1 cellular context compared by ENCODE assay signal in the genomic region with DNA sequence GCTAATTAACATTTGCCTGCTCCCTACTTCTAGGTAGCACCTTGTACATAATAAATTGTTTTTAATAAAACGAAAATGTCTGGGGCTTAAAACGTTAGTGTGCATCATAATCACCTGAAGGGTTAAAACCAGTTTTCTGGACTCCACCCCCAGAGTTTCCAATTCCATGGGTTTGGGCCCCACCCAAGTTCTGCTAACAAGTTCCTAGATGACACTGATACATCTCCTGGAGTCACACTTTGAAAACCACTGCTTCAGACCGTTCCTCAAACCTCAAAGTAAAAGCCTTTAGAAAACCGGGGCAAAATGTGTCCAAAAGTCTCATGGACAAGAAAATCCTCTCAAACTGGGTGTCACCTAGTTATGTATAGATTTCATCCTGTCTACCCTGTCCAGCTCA.
TF ChIP-seq lines count a peak whose summit lies in the region.

No MANE protein-coding gene starts in this region.

TF ChIP-seq in A549, 52 proteins besides CTCF, POLR2A, EP300 and RAD21 (continued from another document):
- TF ChIP-seq, protein P1, sequence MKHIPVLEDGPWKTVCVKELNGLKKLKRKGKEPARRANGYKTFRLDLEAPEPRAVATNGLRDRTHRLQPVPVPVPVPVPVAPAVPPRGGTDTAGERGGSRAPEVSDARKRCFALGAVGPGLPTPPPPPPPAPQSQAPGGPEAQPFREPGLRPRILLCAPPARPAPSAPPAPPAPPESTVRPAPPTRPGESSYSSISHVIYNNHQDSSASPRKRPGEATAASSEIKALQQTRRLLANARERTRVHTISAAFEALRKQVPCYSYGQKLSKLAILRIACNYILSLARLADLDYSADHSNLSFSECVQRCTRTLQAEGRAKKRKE (CRISPR knock-in tag; IDR thresholded peaks at IDR 0.05; ENCODE audit: low read depth), result no peak
- TF ChIP-seq CHD4 (IDR thresholded peaks at IDR 0.05; ENCODE audit: borderline replicate concordance) (no peak), FOXS1 (CRISPR knock-in tag; IDR thresholded peaks at IDR 0.05) (no peak), TFCP2L1 (CRISPR knock-in tag; IDR thresholded peaks at IDR 0.05) (no peak), MAZ (IDR thresholded peaks at IDR 0.05; ENCODE audit: borderline replicate concordance, low read depth, low read length) (no peak), ZSCAN20 (CRISPR knock-in tag; IDR thresholded peaks at IDR 0.05) (no peak)
- TF ChIP-seq, protein P2, sequence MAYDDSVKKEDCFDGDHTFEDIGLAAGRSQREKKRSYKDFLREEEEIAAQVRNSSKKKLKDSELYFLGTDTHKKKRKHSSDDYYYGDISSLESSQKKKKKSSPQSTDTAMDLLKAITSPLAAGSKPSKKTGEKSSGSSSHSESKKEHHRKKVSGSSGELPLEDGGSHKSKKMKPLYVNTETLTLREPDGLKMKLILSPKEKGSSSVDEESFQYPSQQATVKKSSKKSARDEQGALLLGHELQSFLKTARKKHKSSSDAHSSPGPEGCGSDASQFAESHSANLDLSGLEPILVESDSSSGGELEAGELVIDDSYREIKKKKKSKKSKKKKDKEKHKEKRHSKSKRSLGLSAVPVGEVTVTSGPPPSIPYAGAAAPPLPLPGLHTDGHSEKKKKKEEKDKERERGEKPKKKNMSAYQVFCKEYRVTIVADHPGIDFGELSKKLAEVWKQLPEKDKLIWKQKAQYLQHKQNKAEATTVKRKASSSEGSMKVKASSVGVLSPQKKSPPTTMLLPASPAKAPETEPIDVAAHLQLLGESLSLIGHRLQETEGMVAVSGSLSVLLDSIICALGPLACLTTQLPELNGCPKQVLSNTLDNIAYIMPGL (CRISPR knock-in tag; IDR thresholded peaks at IDR 0.05; ENCODE audit: borderline replicate concordance), result no peak
- TF ChIP-seq, protein P3, sequence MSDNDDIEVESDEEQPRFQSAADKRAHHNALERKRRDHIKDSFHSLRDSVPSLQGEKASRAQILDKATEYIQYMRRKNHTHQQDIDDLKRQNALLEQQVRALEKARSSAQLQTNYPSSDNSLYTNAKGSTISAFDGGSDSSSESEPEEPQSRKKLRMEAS (IDR thresholded peaks at IDR 0.05), result no peak
TF ChIP-seq in A549: peak in this region for 0.
